ENCODE assay signal across 16 cellular contexts in genomic region chr20:50249447-50250388, GRCh38.
"Had no signal": no experiment of that assay in that cellular context is flagged by ENCODE, and none has a peak within 500 bp of the region (broad histone marks: within the 10 kb centered on the region; RNA-seq: fewer than 3 reads in every experiment).

No MANE protein-coding gene starts in this region.

- H3K36me3 ChIP-seq: colonic mucosa, stomach, thyroid gland, vagina had no signal

- H3K9me3 ChIP-seq: colonic mucosa, stomach, thyroid gland, vagina had no signal

- H3K9me3 Mint-ChIP-seq: activated naive CD4-positive, alpha-beta T cell treated with anti-CD3 and anti-CD28 coated beads, Interleukin-2, amount 50 U/mL, for 72 hours; activated T-cell treated with anti-CD3 and anti-CD28 coated beads, Interleukin-2, amount 50 U/mL, for 24 hours; natural killer cell treated with Interleukin-12 subunit alpha and Interleukin-12 subunit beta and Interleukin-15 and Interleukin-18, amount 100 ng/mL, for 72 hours had no signal

- H3K27me3 Mint-ChIP-seq: activated T-cell treated with anti-CD3 and anti-CD28 coated beads, Interleukin-2, amount 50 U/mL, for 24 hours had no signal

- H3K4me3 Mint-ChIP-seq: activated T-cell treated with anti-CD3 and anti-CD28 coated beads, Interleukin-2, amount 50 U/mL, for 24 hours; natural killer cell treated with Interleukin-12 subunit alpha and Interleukin-12 subunit beta and Interleukin-15 and Interleukin-18, amount 100 ng/mL, for 72 hours had no signal

- H3K4me3 ChIP-seq: colonic mucosa, lung, stomach, thyroid gland, vagina had no signal

- H3K4me1 ChIP-seq: colonic mucosa had no signal

- H3K27me3 ChIP-seq: colonic mucosa, stomach, thyroid gland, vagina had no signal

- H3K27ac Mint-ChIP-seq: activated T-cell treated with anti-CD3 and anti-CD28 coated beads, Interleukin-2, amount 50 U/mL, for 24 hours had no signal

- DNase-seq: activated CD4-positive, alpha-beta T cell treated with anti-CD3 and anti-CD28 coated beads, Interleukin-2, amount 50 U/mL, for 4 hours; activated CD4-positive, CD25-positive, alpha-beta regulatory T cell; activated effector memory CD4-positive, alpha-beta T cell treated with anti-CD3 and anti-CD28 coated beads, Interleukin-2, amount 50 U/mL, for 16 hours; activated T-cell treated with anti-CD3 and anti-CD28 coated beads, Interleukin-2, amount 50 U/mL, for 24 hours; aorta; colonic mucosa; effector CD8-positive, alpha-beta T cell; kidney; stimulated activated CD4-positive, alpha-beta T cell treated with anti-CD3 and anti-CD28 coated beads, Interleukin-15, amount 100 ng/mL, for 24 hours; stimulated activated CD4-positive, alpha-beta T cell treated with anti-CD3 and anti-CD28 coated beads, Interleukin-4, amount 100 ng/mL, for 24 hours; stomach; thyroid gland had no signal

- H3K36me3 Mint-ChIP-seq: activated naive CD4-positive, alpha-beta T cell treated with anti-CD3 and anti-CD28 coated beads, Interleukin-2, amount 50 U/mL, for 72 hours; natural killer cell treated with Interleukin-12 subunit alpha and Interleukin-12 subunit beta and Interleukin-15 and Interleukin-18, amount 100 ng/mL, for 72 hours had no signal

- ATAC-seq: activated naive CD4-positive, alpha-beta T cell treated with anti-CD3 and anti-CD28 coated beads, Interleukin-2, amount 50 U/mL, for 72 hours had no signal

- H3K27ac ChIP-seq: colonic mucosa, stomach, thyroid gland, vagina had no signal
